ENCODE assay signal across 1 cellular context in the genomic region with DNA sequence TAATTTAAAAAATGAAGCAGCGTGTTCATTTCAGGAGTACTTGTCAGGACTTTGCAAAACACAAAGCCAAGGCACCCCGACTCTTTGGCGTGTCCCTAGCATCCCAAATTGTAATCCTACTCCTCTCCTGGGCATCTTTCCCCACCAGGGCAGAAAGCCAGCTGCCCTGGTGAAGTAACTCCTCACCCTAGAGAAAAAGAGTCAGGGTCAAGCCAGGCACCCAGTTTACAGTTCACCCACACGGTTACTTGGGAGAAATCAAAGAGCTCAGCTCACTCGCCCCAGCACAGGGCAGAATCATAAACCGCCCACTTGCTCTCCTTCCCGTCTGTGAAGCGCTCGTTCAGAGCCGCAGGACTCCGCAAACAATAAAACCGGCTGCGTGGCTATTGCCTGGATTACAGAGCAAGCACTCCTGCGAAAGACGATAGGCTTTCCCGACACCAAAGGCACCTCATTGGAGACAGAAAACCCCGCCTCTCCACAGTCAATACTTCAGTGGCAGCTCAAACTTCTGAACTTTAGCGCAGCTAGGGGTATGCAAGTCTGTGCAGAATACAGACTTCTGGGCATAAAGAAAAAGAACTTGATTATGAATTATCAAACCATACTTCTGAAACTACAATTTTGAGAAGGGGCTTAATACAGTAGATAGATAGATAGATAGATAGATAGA.
TF ChIP-seq lines count a peak whose summit lies in the region.

No MANE protein-coding gene starts in this region.

TF ChIP-seq in HepG2, 621 proteins besides CTCF, POLR2A, EP300 and RAD21 (continued from another document and continues in another):
- TF ChIP-seq ELK4 (CRISPR knock-in tag; IDR thresholded peaks at IDR 0.05; ENCODE audit: borderline replicate concordance) (no peak), STAG1 (CRISPR knock-in tag; IDR thresholded peaks at IDR 0.05) (peak; percentile 31), DMAP1 (CRISPR knock-in tag; IDR thresholded peaks at IDR 0.05) (peak; percentile 72), SIN3A (IDR thresholded peaks at IDR 0.05; ENCODE audit: borderline replicate concordance, low read depth, low read length) (peak; percentile 98), ZSCAN12 (CRISPR knock-in tag; IDR thresholded peaks at IDR 0.05) (peak; percentile 83; the same call in 1 of the 2 replicates), HOXA7 (CRISPR knock-in tag; IDR thresholded peaks at IDR 0.05) (no peak), ZNF569 (CRISPR knock-in tag; IDR thresholded peaks at IDR 0.05; ENCODE audit: borderline replicate concordance) (no peak), SP2 (CRISPR knock-in tag; IDR thresholded peaks at IDR 0.05) (peak; percentile 49; the same call in 1 of the 2 replicates), ZNF335 (CRISPR knock-in tag; IDR thresholded peaks at IDR 0.05) (no peak; the same call in 1 of the 2 replicates), FLYWCH1 (CRISPR knock-in tag; IDR thresholded peaks at IDR 0.05) (no peak), LRRFIP1 (CRISPR knock-in tag; conservative IDR thresholded peaks at IDR 0.05) (0 out of 2 replicates have a peak, but pooled peaks have one; percentile 71), ZNF781 (CRISPR knock-in tag; IDR thresholded peaks at IDR 0.05; ENCODE audit: borderline replicate concordance, not compliant biosample characterization) (no peak), ZNF18 (CRISPR knock-in tag; IDR thresholded peaks at IDR 0.05; ENCODE audit: insufficient replicate concordance) (no peak), YY1 (IDR thresholded peaks at IDR 0.05; ENCODE audit: insufficient read depth, insufficient replicate concordance, low read depth, low read length) (no peak), MLXIP (CRISPR knock-in tag; IDR thresholded peaks at IDR 0.05; ENCODE audit: borderline replicate concordance) (0 out of 2 replicates have a peak, but pooled peaks have one; percentile 50), NCOA1 (CRISPR knock-in tag; IDR thresholded peaks at IDR 0.05) (no peak), REXO4 (CRISPR knock-in tag; IDR thresholded peaks at IDR 0.05; ENCODE audit: borderline replicate concordance) (no peak), ETV6 (CRISPR knock-in tag; conservative IDR thresholded peaks at IDR 0.05) (peak; percentile 76), ATF7-NPFF (CRISPR knock-in tag; IDR thresholded peaks at IDR 0.05; ENCODE audit: low read depth) (peak; percentile 68), TCF7 (IDR thresholded peaks at IDR 0.05; ENCODE audit: low read depth) (0 out of 2 replicates have a peak, but pooled peaks have one; percentile 7), ZFP37 (CRISPR knock-in tag; IDR thresholded peaks at IDR 0.05; ENCODE audit: borderline replicate concordance) (peak; percentile 83; the same call in 1 of the 2 replicates), PAX8 (CRISPR knock-in tag; IDR thresholded peaks at IDR 0.05; ENCODE audit: borderline replicate concordance) (0 out of 2 replicates have a peak, but pooled peaks have one; percentile 54), EEA1 (CRISPR knock-in tag; IDR thresholded peaks at IDR 0.05; ENCODE audit: borderline replicate concordance) (no peak), ZNF530 (CRISPR knock-in tag; IDR thresholded peaks at IDR 0.05; ENCODE audit: low read depth) (no peak), SPEN (CRISPR knock-in tag; IDR thresholded peaks at IDR 0.05; ENCODE audit: low read depth) (peak; percentile 37; the same call in 1 of the 2 replicates), RXRA (CRISPR knock-in tag; IDR thresholded peaks at IDR 0.05) (peak; percentile 73), ZMYM4 (CRISPR knock-in tag; IDR thresholded peaks at IDR 0.05) (peak; percentile 93), ISX (CRISPR knock-in tag; conservative IDR thresholded peaks at IDR 0.05) (0 out of 2 replicates have a peak, but pooled peaks have one; percentile 29), ZNF720 (CRISPR knock-in tag; IDR thresholded peaks at IDR 0.05) (no peak), SALL1 (CRISPR knock-in tag; IDR thresholded peaks at IDR 0.05) (peak; percentile 92), JARID2 (CRISPR knock-in tag; IDR thresholded peaks at IDR 0.05; ENCODE audit: insufficient replicate concordance) (no peak), HOXA5 (CRISPR knock-in tag; IDR thresholded peaks at IDR 0.05) (peak; percentile 88), ZNF616 (CRISPR knock-in tag; IDR thresholded peaks at IDR 0.05; ENCODE audit: low read depth) (no peak), ZNF354B (CRISPR knock-in tag; IDR thresholded peaks at IDR 0.05) (no peak), ZFY (CRISPR knock-in tag; IDR thresholded peaks at IDR 0.05) (no peak), PHF20 (CRISPR knock-in tag; IDR thresholded peaks at IDR 0.05) (no peak), DDIT3 (CRISPR knock-in tag; IDR thresholded peaks at IDR 0.05) (no peak), REL (CRISPR knock-in tag; conservative IDR thresholded peaks at IDR 0.05) (no peak), DPF2 (CRISPR knock-in tag; IDR thresholded peaks at IDR 0.05; ENCODE audit: borderline replicate concordance, low read depth) (0 out of 2 replicates have a peak, but pooled peaks have one; percentile 32)
- TF ChIP-seq, protein P1, sequence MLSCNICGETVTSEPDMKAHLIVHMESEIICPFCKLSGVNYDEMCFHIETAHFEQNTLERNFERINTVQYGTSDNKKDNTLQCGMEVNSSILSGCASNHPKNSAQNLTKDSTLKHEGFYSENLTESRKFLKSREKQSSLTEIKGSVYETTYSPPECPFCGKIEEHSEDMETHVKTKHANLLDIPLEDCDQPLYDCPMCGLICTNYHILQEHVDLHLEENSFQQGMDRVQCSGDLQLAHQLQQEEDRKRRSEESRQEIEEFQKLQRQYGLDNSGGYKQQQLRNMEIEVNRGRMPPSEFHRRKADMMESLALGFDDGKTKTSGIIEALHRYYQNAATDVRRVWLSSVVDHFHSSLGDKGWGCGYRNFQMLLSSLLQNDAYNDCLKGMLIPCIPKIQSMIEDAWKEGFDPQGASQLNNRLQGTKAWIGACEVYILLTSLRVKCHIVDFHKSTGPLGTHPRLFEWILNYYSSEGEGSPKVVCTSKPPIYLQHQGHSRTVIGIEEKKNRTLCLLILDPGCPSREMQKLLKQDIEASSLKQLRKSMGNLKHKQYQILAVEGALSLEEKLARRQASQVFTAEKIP (CRISPR knock-in tag; IDR thresholded peaks at IDR 0.05; ENCODE audit: borderline replicate concordance) = no peak
- TF ChIP-seq, protein P2, sequence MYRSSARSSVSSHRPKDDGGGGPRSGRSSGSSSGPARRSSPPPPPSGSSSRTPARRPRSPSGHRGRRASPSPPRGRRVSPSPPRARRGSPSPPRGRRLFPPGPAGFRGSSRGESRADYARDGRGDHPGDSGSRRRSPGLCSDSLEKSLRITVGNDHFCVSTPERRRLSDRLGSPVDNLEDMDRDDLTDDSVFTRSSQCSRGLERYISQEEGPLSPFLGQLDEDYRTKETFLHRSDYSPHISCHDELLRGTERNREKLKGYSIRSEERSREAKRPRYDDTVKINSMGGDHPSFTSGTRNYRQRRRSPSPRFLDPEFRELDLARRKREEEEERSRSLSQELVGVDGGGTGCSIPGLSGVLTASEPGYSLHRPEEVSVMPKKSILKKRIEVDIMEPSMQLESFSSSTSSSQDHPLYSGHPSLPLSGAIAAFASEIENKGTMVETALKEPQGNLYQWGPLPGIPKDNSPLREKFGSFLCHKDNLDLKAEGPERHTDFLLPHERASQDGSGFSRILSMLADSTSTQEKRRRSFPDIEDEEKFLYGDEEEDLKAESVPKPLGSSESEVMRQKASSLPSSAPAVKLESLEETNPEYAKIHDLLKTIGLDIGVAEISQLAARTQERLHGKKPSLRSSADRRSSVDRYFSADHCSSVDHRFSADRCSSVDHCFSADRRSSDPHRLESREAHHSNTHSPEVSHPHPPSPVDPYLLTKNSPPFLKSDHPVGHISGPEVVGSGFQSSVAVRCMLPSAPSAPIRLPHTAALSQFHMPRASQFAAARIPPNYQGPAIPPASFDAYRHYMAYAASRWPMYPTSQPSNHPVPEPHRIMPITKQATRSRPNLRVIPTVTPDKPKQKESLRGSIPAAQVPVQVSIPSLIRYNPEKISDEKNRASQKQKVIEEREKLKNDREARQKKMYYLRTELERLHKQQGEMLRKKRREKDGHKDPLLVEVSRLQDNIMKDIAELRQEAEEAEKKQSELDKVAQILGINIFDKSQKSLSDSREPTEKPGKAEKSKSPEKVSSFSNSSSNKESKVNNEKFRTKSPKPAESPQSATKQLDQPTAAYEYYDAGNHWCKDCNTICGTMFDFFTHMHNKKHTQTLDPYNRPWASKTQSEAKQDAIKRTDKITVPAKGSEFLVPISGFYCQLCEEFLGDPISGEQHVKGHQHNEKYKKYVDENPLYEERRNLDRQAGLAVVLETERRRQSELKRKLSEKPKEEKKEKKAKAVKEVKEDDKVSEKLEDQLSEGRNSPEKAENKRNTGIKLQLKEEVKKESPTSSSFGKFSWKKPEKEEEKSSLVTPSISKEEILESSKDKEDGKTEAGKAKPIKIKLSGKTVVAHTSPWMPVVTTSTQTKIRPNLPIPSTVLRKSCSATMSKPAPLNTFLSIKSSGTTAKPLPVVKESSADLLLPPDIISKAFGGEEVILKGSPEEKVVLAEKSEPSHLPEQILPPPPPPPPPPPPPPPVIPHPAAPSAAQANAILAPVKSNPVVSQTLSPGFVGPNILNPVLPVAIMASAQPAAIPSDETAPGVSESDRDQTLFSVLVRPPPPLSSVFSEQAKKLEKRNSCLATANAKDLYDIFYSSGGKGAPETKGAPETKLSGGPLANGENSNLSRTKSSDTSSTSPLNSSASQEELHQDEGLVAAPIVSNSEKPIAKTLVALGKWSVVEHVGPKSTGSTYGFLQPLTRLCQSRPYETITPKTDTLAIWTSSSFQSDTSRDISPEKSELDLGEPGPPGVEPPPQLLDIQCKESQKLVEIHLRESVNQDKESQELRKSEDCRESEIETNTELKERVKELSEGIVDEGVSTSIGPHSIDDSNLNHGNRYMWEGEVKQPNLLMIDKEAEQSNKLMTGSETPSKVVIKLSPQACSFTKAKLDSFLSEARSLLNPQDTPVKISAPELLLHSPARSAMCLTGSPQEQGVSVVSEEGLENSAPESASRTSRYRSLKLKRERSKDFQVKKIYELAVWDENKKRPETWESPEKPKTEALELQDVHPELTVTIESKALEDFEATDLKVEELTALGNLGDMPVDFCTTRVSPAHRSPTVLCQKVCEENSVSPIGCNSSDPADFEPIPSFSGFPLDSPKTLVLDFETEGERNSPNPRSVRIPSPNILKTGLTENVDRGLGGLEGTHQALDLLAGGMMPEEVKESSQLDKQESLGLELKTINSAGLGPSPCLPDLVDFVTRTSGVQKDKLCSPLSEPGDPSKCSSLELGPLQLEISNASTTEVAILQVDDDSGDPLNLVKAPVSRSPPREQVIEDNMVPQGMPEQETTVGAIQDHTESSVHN (CRISPR knock-in tag; IDR thresholded peaks at IDR 0.05) = no peak
